In genomic region chr1:100614570-100614969, GRCh38 we compare ENCODE assay signal across 1 cellular context.
TF ChIP-seq lines count a peak whose summit lies in the region.

No MANE protein-coding gene starts in this region.

TF ChIP-seq in liver, 16 proteins besides CTCF, POLR2A, EP300 and RAD21 (continued from another document):
- TF ChIP-seq HNF4A (conservative IDR thresholded peaks at IDR 0.05) (peak; percentile 68 to 73), EGR1 (IDR thresholded peaks at IDR 0.05; ENCODE audit: low read depth in 2 of 2) (no peak), JUND (IDR thresholded peaks at IDR 0.05) (no peak), GABPA (IDR thresholded peaks at IDR 0.05 in 1 of 2, conservative IDR thresholded peaks at IDR 0.05 in 1 of 2) (no peak), YY1 (IDR thresholded peaks at IDR 0.05) (no peak), SP1 (IDR thresholded peaks at IDR 0.05) (peak; percentile 92), FOXA1 (IDR thresholded peaks at IDR 0.05) (no peak), TAF1 (conservative IDR thresholded peaks at IDR 0.05) (no peak), FOXA2 (IDR thresholded peaks at IDR 0.05) (no peak)
- TF ChIP-seq, protein P1, sequence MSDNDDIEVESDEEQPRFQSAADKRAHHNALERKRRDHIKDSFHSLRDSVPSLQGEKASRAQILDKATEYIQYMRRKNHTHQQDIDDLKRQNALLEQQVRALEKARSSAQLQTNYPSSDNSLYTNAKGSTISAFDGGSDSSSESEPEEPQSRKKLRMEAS (IDR thresholded peaks at IDR 0.05): no peak
- TF ChIP-seq, protein P2, sequence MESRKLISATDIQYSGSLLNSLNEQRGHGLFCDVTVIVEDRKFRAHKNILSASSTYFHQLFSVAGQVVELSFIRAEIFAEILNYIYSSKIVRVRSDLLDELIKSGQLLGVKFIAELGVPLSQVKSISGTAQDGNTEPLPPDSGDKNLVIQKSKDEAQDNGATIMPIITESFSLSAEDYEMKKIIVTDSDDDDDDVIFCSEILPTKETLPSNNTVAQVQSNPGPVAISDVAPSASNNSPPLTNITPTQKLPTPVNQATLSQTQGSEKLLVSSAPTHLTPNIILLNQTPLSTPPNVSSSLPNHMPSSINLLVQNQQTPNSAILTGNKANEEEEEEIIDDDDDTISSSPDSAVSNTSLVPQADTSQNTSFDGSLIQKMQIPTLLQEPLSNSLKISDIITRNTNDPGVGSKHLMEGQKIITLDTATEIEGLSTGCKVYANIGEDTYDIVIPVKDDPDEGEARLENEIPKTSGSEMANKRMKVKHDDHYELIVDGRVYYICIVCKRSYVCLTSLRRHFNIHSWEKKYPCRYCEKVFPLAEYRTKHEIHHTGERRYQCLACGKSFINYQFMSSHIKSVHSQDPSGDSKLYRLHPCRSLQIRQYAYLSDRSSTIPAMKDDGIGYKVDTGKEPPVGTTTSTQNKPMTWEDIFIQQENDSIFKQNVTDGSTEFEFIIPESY (IDR thresholded peaks at IDR 0.05): no peak
